8 cellular contexts compared by ENCODE assay signal in the genomic region with DNA sequence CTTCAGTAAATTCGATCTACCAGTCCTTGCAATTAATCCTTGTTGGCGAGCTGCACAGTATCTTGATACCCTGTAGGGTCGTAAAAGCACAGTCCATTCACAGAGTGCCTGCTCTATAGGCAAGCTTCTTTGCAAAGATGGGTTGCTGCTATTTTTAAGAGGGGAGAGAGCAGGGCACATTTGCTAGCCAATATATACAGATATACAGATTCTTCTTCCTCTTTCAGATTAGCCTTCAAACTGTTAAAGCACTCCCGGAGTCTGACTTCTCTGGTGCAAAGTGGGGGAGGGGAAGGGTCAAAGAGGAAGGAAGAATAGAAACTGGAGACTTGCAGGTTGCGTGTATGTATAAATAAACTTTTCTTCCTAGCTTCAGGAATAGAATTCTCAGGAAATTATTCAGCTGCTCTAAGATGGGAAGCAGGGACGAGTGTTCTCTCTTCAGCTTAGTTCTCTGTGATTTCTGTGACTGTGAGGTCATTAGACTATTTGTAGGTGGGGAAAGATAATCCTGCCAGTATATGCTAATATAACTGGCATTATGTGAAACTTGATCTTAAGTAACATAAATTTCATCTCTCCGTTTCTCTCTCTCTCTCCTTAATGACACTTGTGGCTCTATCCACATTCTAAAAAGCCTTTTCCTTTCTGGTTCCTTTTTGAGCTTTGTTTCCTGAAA. TPM values are rescaled to one million over a fixed set of nuclear protein-coding genes. Genes with fewer than 3 reads are reported as not detected.
DNase-seq lines count a peak whose midpoint lies in the region; ATAC-seq and TF ChIP-seq lines count a peak whose summit lies in the region.

A gene with protein sequence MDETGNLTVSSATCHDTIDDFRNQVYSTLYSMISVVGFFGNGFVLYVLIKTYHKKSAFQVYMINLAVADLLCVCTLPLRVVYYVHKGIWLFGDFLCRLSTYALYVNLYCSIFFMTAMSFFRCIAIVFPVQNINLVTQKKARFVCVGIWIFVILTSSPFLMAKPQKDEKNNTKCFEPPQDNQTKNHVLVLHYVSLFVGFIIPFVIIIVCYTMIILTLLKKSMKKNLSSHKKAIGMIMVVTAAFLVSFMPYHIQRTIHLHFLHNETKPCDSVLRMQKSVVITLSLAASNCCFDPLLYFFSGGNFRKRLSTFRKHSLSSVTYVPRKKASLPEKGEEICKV (minus strand): TSS at position 242 of the 679 bp plus-strand sequence. CDS start 53,865 bp downstream, outside the sequence.

- peaks cover 28% of the 10 kb centered on the region for H3K4me1 Mint-ChIP-seq in central memory CD8-positive, alpha-beta T cell

- H3K27me3 ChIP-seq in thyroid gland (no peaks in the 10 kb centered on the region), uterus (no peaks in the 10 kb centered on the region)

- H3K4me1 ChIP-seq in urinary bladder (ENCODE audit: insufficient read depth), result no peaks in the 10 kb centered on the region
- no peaks in the 10 kb centered on the region for H3K4me1 ChIP-seq in thyroid gland
- H3K4me1 ChIP-seq in uterus, result no peaks in the 10 kb centered on the region

- intact Hi-C loops in thyroid gland (cut with DNase I) (no loop called here), uterus (cut with DNase I; ENCODE audit: low total_unique reads) (no loop called here)

- ATAC-seq in GM19351 (IDR thresholded peaks at IDR 0.05; ENCODE audit: unreplicated experiment) (peak; percentile 52), HG03520 (IDR thresholded peaks at IDR 0.05; ENCODE audit: unreplicated experiment) (peak; percentile 31)
- ATAC-seq in central memory CD8-positive, alpha-beta T cell (replicated peaks; ENCODE audit: extremely low read depth, poor library complexity, severe bottlenecking), result no peak

- no peak within 1 kb of the TSS for H3K27ac Mint-ChIP-seq in central memory CD8-positive, alpha-beta T cell (ENCODE audit: low read depth)

- TF ChIP-seq CTCF in thyroid gland (IDR thresholded peaks at IDR 0.05) (no peak), uterus (IDR thresholded peaks at IDR 0.05) (no peak)

- H3K36me3 ChIP-seq in urinary bladder (ENCODE audit: insufficient read depth) (no peaks in the 10 kb centered on the region), thyroid gland (no peaks in the 10 kb centered on the region), uterus (no peaks in the 10 kb centered on the region)

- DNase-seq in Ammon's horn (ENCODE audit: low spot score) (peak; percentile 8), thyroid gland (no peak), ureter (ENCODE audit: low spot score) (no peak), uterus (no peak)
- DNase-seq in central memory CD8-positive, alpha-beta T cell (ENCODE audit: low spot score in 2 of 2), result no peak

- H3K27me3 Mint-ChIP-seq in central memory CD8-positive, alpha-beta T cell, result no peaks in the 10 kb centered on the region

- H3K4me3 Mint-ChIP-seq in central memory CD8-positive, alpha-beta T cell, result peak within 1 kb of the TSS; percentile 16

- 10% methylated on average over 7 of the region's 7 CpGs for WGBS in urinary bladder
- WGBS in thyroid gland, 2 donors, result 30 to 31% methylated on average over 5 to 7 of the region's 7 CpGs

- H3K36me3 Mint-ChIP-seq in central memory CD8-positive, alpha-beta T cell (ENCODE audit: insufficient read depth), result peaks cover 1% of the 10 kb centered on the region

- H3K27ac ChIP-seq in urinary bladder (ENCODE audit: low read depth), result no peak within 1 kb of the TSS
- no peak within 1 kb of the TSS for H3K27ac ChIP-seq in thyroid gland
- H3K27ac ChIP-seq in uterus, result peak within 1 kb of the TSS in 1 of 2 donors; percentile 23

- H3K4me3 ChIP-seq in urinary bladder (ENCODE audit: low read depth, low read length) (peak within 1 kb of the TSS; percentile 1), thyroid gland (replicated peaks in 1 of 3) (no peak within 1 kb of the TSS), uterus (no peak within 1 kb of the TSS)

- H3K9me3 ChIP-seq in thyroid gland (no peaks in the 10 kb centered on the region), uterus (no peaks in the 10 kb centered on the region)

- no peaks in the 10 kb centered on the region for H3K9me3 Mint-ChIP-seq in central memory CD8-positive, alpha-beta T cell

- TF ChIP-seq POLR2A in thyroid gland (IDR thresholded peaks at IDR 0.05) (no peak), uterus (IDR thresholded peaks at IDR 0.05) (no peak)

RNA-seq across cellular contexts. Expression of the gene that starts here (rescaled TPM):
- 12.9 TPM for total RNA-seq in urinary bladder
- polyA plus RNA-seq in urinary bladder, result 1.7 TPM
- total RNA-seq in thyroid gland, result 1 to 10 TPM; 1.2 to 6.3 (median 2.5) TPM
- total RNA-seq in ureter, result 3.8 TPM
- total RNA-seq in uterus, result 10 to 100 TPM in 1 of 4 donors, 1 to 10 TPM in 2, under 1 TPM in 1; under 0.01 to 21.2 (median 2.5) TPM
